1 cellular context compared by ENCODE assay signal in the genomic region with DNA sequence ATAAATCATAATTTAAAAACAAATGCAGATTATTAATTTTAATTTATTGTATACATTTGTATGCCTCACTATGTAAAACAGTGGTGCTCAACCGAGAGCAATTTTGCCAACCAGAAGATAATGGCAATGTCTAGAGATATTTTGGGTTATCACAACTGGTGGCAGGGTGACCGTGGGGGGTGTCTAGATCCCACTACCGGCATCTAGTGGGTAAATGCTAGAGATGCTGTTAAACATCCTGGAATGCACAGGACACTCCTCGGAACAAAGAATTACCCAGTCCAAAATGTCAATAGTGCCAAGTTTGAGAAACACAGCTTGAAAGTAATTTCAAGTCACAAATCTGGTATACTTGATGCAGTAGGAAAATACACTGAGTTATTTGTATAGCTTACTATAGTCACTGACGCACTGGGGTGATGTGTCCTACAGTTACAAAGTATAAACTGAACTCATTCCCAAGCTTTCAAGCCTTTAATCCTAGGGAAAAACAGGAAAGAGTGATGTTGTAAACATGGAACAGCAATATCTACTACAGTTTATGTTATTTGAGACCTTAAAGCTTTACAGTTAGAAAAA.
TF ChIP-seq lines count a peak whose summit lies in the region.

No MANE protein-coding gene starts in this region.

TF ChIP-seq in HCT116, 20 proteins besides CTCF, POLR2A, EP300 and RAD21:
- TF ChIP-seq EGR1 (IDR thresholded peaks at IDR 0.05; ENCODE audit: low read depth) (no peak), ZFX (IDR thresholded peaks at IDR 0.05) (no peak)
- TF ChIP-seq, protein P1, sequence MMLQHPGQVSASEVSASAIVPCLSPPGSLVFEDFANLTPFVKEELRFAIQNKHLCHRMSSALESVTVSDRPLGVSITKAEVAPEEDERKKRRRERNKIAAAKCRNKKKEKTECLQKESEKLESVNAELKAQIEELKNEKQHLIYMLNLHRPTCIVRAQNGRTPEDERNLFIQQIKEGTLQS (IDR thresholded peaks at IDR 0.05): no peak
